In genomic region chr15:37882640-37883039, GRCh38 we compare ENCODE assay signal across 9 cellular contexts. TPM values are rescaled to one million over a fixed set of nuclear protein-coding genes. Genes with fewer than 3 reads are reported as not detected.
"Had no signal": no experiment of that assay in that cellular context is flagged by ENCODE, and none has a peak within 500 bp of the region (broad histone marks: within the 10 kb centered on the region; RNA-seq: fewer than 3 reads in every experiment).

No MANE protein-coding gene starts in this region.

- H3K9me3 ChIP-seq: HAP-1 had no signal

- H3K36me3 ChIP-seq: HAP-1 had no signal

- H2AFZ ChIP-seq: GM23338 had no signal

- H3K4me3 ChIP-seq: GM23338, HAP-1 had no signal

- DNase-seq: H7, HFFc6, KG1 had no signal

- ATAC-seq: GM23338, HCT116 had no signal

- H3K4me2 ChIP-seq: GM23338 had no signal

- H3K27ac ChIP-seq: HL-60 had no signal

RNA-seq across cellular contexts. Expression of gene TMCO5A, which starts 51.8 kb away (rescaled TPM):
- total RNA-seq: GM23338, H7, HFFc6, HT1080 had no signal
- polyA plus RNA-seq: GM23338, IgD-negative memory B cell had no signal
